ENCODE assay signal across 15 cellular contexts in genomic region chr9:89591291-89592200, GRCh38.
DNase-seq lines count a peak whose midpoint lies in the region; ATAC-seq lines count a peak whose summit lies in the region.
"Had no signal": no experiment of that assay in that cellular context is flagged by ENCODE, and none has a peak within 500 bp of the region (broad histone marks: within the 10 kb centered on the region; RNA-seq: fewer than 3 reads in every experiment).

No MANE protein-coding gene starts in this region.

- DNase-seq in DMS 273 (lab: John Stamatoyannopoulos, UW; ENCODE audit: unreplicated experiment) (peak; percentile 47), DMS 273 treated with DMSO at 0.1 percent for 48 hours (lab: John Stamatoyannopoulos, UW) (no peak), NCI-H82 treated with DMSO at 0.1 percent for 48 hours (lab: John Stamatoyannopoulos, UW; ENCODE audit: unreplicated experiment) (peak; percentile 35), islet precursor cell (peak; percentile 43), retina (peak; percentile 85), NCI-H446 treated with DMSO at 0.1 percent for 48 hours (lab: John Stamatoyannopoulos, UW) (no peak), DMS79 treated with DMSO at 0.1 percent for 48 hours (lab: John Stamatoyannopoulos, UW) (no peak)
- DNase-seq: C1 segment of cervical spinal cord, DMS153, KBM-7, NCI-H1048, NCI-H146, NCI-H2107, NCI-H774 had no signal

- no peak for ATAC-seq in HG02763 (IDR thresholded peaks at IDR 0.05; ENCODE audit: unreplicated experiment)

Comparison
In these comparisons a context has a peak if more than half of its experiments do, and no peak if none do; other contexts are left out.
1. DNase-seq: peak in DMS 273 (single experiment), NCI-H82 treated with DMSO at 0.1 percent for 48 hours (single experiment), islet precursor cell (single experiment) and retina (single experiment); none in DMS 273 treated with DMSO at 0.1 percent for 48 hours (single experiment), NCI-H446 treated with DMSO at 0.1 percent for 48 hours (single experiment) and DMS79 treated with DMSO at 0.1 percent for 48 hours (single experiment).